Comparison of ENCODE assay signal across 1 cellular context in the genomic region with DNA sequence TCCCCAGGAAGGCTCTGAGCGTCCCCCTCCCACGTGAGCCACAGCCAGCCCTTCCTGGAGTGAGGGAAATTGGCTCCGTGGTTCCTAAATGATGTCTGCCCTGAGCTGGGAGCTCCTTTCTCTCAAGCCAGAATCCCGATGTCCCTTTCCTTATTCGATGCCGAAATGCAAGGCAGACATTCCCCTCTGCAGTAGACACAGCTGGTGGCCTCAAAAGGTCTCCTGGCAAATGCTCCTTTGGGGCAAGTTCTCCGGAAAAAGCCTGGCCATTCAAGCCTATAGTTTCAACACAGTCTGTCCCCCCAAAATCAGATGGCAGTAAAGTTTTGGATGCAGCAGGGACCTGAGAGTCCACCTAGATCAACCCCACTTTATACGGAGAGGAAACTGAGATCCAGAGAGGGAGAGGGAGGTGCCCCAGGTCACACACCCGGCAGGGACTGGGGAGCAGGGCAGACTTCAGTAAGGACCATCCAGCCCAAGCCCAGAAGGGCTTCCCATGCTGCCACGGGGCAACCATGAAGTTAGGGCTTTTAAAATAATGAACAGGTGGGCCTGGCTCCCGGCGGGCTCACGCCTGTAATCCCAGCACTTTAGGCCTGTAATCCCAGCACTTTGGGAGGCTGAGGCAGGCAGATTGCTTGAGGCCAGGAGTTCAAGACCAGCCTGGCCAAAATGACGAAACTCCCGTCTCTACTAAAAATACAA.
TF ChIP-seq lines count a peak whose summit lies in the region.

No MANE protein-coding gene starts in this region.

TF ChIP-seq in GM23338, 12 proteins besides CTCF, POLR2A, EP300 and RAD21 (continued from another document):
- TF ChIP-seq, protein P1, sequence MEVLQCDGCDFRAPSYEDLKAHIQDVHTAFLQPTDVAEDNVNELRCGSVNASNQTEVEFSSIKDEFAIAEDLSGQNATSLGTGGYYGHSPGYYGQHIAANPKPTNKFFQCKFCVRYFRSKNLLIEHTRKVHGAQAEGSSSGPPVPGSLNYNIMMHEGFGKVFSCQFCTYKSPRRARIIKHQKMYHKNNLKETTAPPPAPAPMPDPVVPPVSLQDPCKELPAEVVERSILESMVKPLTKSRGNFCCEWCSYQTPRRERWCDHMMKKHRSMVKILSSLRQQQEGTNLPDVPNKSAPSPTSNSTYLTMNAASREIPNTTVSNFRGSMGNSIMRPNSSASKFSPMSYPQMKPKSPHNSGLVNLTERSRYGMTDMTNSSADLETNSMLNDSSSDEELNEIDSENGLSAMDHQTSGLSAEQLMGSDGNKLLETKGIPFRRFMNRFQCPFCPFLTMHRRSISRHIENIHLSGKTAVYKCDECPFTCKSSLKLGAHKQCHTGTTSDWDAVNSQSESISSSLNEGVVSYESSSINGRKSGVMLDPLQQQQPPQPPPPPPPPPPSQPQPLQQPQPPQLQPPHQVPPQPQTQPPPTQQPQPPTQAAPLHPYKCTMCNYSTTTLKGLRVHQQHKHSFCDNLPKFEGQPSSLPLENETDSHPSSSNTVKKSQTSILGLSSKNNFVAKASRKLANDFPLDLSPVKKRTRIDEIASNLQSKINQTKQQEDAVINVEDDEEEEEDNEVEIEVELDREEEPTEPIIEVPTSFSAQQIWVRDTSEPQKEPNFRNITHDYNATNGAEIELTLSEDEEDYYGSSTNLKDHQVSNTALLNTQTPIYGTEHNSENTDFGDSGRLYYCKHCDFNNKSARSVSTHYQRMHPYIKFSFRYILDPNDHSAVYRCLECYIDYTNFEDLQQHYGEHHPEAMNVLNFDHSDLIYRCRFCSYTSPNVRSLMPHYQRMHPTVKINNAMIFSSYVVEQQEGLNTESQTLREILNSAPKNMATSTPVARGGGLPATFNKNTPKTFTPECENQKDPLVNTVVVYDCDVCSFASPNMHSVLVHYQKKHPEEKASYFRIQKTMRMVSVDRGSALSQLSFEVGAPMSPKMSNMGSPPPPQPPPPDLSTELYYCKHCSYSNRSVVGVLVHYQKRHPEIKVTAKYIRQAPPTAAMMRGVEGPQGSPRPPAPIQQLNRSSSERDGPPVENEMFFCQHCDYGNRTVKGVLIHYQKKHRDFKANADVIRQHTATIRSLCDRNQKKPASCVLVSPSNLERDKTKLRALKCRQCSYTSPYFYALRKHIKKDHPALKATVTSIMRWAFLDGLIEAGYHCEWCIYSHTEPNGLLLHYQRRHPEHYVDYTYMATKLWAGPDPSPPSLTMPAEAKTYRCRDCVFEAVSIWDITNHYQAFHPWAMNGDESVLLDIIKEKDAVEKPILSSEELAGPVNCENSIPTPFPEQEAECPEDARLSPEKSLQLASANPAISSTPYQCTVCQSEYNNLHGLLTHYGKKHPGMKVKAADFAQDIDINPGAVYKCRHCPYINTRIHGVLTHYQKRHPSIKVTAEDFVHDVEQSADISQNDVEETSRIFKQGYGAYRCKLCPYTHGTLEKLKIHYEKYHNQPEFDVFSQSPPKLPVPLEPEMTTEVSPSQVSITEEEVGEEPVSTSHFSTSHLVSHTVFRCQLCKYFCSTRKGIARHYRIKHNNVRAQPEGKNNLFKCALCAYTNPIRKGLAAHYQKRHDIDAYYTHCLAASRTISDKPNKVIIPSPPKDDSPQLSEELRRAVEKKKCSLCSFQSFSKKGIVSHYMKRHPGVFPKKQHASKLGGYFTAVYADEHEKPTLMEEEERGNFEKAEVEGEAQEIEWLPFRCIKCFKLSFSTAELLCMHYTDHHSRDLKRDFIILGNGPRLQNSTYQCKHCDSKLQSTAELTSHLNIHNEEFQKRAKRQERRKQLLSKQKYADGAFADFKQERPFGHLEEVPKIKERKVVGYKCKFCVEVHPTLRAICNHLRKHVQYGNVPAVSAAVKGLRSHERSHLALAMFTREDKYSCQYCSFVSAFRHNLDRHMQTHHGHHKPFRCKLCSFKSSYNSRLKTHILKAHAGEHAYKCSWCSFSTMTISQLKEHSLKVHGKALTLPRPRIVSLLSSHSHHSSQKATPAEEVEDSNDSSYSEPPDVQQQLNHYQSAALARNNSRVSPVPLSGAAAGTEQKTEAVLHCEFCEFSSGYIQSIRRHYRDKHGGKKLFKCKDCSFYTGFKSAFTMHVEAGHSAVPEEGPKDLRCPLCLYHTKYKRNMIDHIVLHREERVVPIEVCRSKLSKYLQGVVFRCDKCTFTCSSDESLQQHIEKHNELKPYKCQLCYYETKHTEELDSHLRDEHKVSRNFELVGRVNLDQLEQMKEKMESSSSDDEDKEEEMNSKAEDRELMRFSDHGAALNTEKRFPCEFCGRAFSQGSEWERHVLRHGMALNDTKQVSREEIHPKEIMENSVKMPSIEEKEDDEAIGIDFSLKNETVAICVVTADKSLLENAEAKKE (CRISPR knock-in tag; IDR thresholded peaks at IDR 0.05) = no peak
- TF ChIP-seq STAT1 (IDR thresholded peaks at IDR 0.05; ENCODE audit: unreplicated experiment) = no peak
- no peak for TF ChIP-seq POLR2AphosphoS5 (IDR thresholded peaks at IDR 0.05; ENCODE audit: low read depth)
- no peak for TF ChIP-seq ZNF114 (CRISPR knock-in tag; IDR thresholded peaks at IDR 0.05)
